30 cellular contexts compared by ENCODE assay signal in genomic region chr6:40490508-40490907, GRCh38.
"Had no signal": no experiment of that assay in that cellular context is flagged by ENCODE, and none has a peak within 500 bp of the region (broad histone marks: within the 10 kb centered on the region; RNA-seq: fewer than 3 reads in every experiment).

No MANE protein-coding gene starts in this region.

- DNase-seq: naive thymus-derived CD4-positive, alpha-beta T cell; natural killer cell; nephron progenitor cell; nucleus accumbens; ovary; posterior cingulate gyrus; psoas muscle; right cardiac atrium; right lobe of liver; sigmoid colon; small intestine; stimulated activated CD4-positive, alpha-beta T cell treated with anti-CD3 and anti-CD28 coated beads, Interleukin-15, amount 100 ng/mL, for 24 hours; stimulated activated CD4-positive, alpha-beta T cell treated with anti-CD3 and anti-CD28 coated beads, Interleukin-2, amount 100 ng/mL, for 24 hours; stimulated activated CD4-positive, alpha-beta T cell treated with anti-CD3 and anti-CD28 coated beads, Interleukin-2, amount 100 ng/mL, for 48 hours; stimulated activated CD4-positive, alpha-beta T cell treated with anti-CD3 and anti-CD28 coated beads, Interleukin-4, amount 100 ng/mL, for 24 hours; stimulated activated naive B cell treated with anti-CD40 and anti-IgM and Interleukin-4, amounts not matched to agents 10 μg/mL and 1 μg/mL and 100 μg/mL, for 72 hours; stimulated activated naive CD4-positive, alpha-beta T cell treated with Interleukin-2 at 50 U/mL for 16 hours; stomach; thyroid gland; trophoblast cell; uterus had no signal

- H3K4me3 ChIP-seq: ovary, psoas muscle, right lobe of liver, sigmoid colon, stomach, thoracic aorta, thyroid gland, tibial nerve, upper lobe of left lung, uterus had no signal

- H3K27me3 ChIP-seq: ovary, right lobe of liver, thyroid gland, tibial nerve, upper lobe of left lung had no signal

- H3K27ac ChIP-seq: neutrophil, ovary, parathyroid adenoma, psoas muscle, right lobe of liver, sigmoid colon, stomach, thoracic aorta, thyroid gland, tibial nerve, upper lobe of left lung, uterus had no signal

- H3K27ac Mint-ChIP-seq: naive thymus-derived CD4-positive, alpha-beta T cell; nephron progenitor cell; progenitor cell of endocrine pancreas; stimulated activated effector memory CD8-positive, alpha-beta T cell treated with anti-CD3 and anti-CD28 coated beads, Interleukin-12 subunit alpha, Interleukin-12 subunit beta, amount 100 ng/mL, for 72 hours; stimulated activated naive B cell treated with anti-CD40 and anti-IgM and Interleukin-4, amounts not matched to agents 10 μg/mL and 1 μg/mL and 100 μg/mL, for 72 hours; stimulated activated naive CD8-positive, alpha-beta T cell treated with anti-CD3 and anti-CD28 coated beads, Interleukin-15, Interleukin-2, amounts not matched to agents 100 ng/mL and 50 ng/mL, for 24 hours had no signal

- H3K9me3 Mint-ChIP-seq: natural killer cell; nephron progenitor cell; neural crest cell; stimulated activated effector memory CD8-positive, alpha-beta T cell treated with anti-CD3 and anti-CD28 coated beads, Interleukin-12 subunit alpha, Interleukin-12 subunit beta, amount 100 ng/mL, for 72 hours; stimulated activated naive B cell treated with anti-CD40 and anti-IgM and Interleukin-4, amounts not matched to agents 10 μg/mL and 1 μg/mL and 100 μg/mL, for 72 hours; stimulated activated naive CD8-positive, alpha-beta T cell treated with anti-CD3 and anti-CD28 coated beads, Interleukin-15, Interleukin-2, amounts not matched to agents 100 ng/mL and 50 ng/mL, for 24 hours had no signal

- H2AFZ ChIP-seq: parathyroid adenoma had no signal

- H3K4me1 ChIP-seq: psoas muscle, right lobe of liver, sigmoid colon, stomach, tibial nerve, upper lobe of left lung, uterus had no signal

- H3K9me3 ChIP-seq: neutrophil, ovary, psoas muscle, right lobe of liver, sigmoid colon, stomach, thoracic aorta, thyroid gland, tibial nerve, upper lobe of left lung, uterus had no signal

- H3K9ac ChIP-seq: parathyroid adenoma had no signal

- ATAC-seq: naive thymus-derived CD4-positive, alpha-beta T cell; natural killer cell; psoas muscle; right cardiac atrium; right lobe of liver; stimulated activated effector memory CD8-positive, alpha-beta T cell treated with anti-CD3 and anti-CD28 coated beads, Interleukin-12 subunit alpha, Interleukin-12 subunit beta, amount 100 ng/mL, for 72 hours; stimulated activated naive B cell treated with anti-CD40 and anti-IgM and Interleukin-4, amounts not matched to agents 10 μg/mL and 1 μg/mL and 100 μg/mL, for 72 hours had no signal

- H3K36me3 Mint-ChIP-seq: naive thymus-derived CD4-positive, alpha-beta T cell; natural killer cell; stimulated activated effector memory CD8-positive, alpha-beta T cell treated with anti-CD3 and anti-CD28 coated beads, Interleukin-12 subunit alpha, Interleukin-12 subunit beta, amount 100 ng/mL, for 72 hours; stimulated activated naive B cell treated with anti-CD40 and anti-IgM and Interleukin-4, amounts not matched to agents 10 μg/mL and 1 μg/mL and 100 μg/mL, for 72 hours had no signal

- H3K4me3 Mint-ChIP-seq: naive thymus-derived CD4-positive, alpha-beta T cell; natural killer cell; nephron progenitor cell; neural crest cell; stimulated activated effector memory CD8-positive, alpha-beta T cell treated with anti-CD3 and anti-CD28 coated beads, Interleukin-12 subunit alpha, Interleukin-12 subunit beta, amount 100 ng/mL, for 72 hours; stimulated activated naive B cell treated with anti-CD40 and anti-IgM and Interleukin-4, amounts not matched to agents 10 μg/mL and 1 μg/mL and 100 μg/mL, for 72 hours; stimulated activated naive CD8-positive, alpha-beta T cell treated with anti-CD3 and anti-CD28 coated beads, Interleukin-15, Interleukin-2, amounts not matched to agents 100 ng/mL and 50 ng/mL, for 24 hours had no signal

- H3K36me3 ChIP-seq: neutrophil, ovary, right lobe of liver, sigmoid colon, stomach, thoracic aorta, thyroid gland, tibial nerve, upper lobe of left lung, uterus had no signal

- H3K27me3 Mint-ChIP-seq: stimulated activated naive B cell treated with anti-CD40 and anti-IgM and Interleukin-4, amounts not matched to agents 10 μg/mL and 1 μg/mL and 100 μg/mL, for 72 hours; stimulated activated naive CD8-positive, alpha-beta T cell treated with anti-CD3 and anti-CD28 coated beads, Interleukin-15, Interleukin-2, amounts not matched to agents 100 ng/mL and 50 ng/mL, for 24 hours had no signal

- H3K79me2 ChIP-seq: parathyroid adenoma had no signal

- H3K4me1 Mint-ChIP-seq: stimulated activated effector memory CD8-positive, alpha-beta T cell treated with anti-CD3 and anti-CD28 coated beads, Interleukin-12 subunit alpha, Interleukin-12 subunit beta, amount 100 ng/mL, for 72 hours; stimulated activated naive B cell treated with anti-CD40 and anti-IgM and Interleukin-4, amounts not matched to agents 10 μg/mL and 1 μg/mL and 100 μg/mL, for 72 hours had no signal

- FAIRE-seq: small intestine had no signal
